In genomic region chr16:89697616-89698331, GRCh38 we compare ENCODE assay signal across 28 cellular contexts. TPM values are rescaled to one million over a fixed set of nuclear protein-coding genes. Genes with fewer than 3 reads are reported as not detected.
DNase-seq lines count a peak whose midpoint lies in the region; ATAC-seq, FAIRE-seq and TF ChIP-seq lines count a peak whose summit lies in the region.
"Had no signal": no experiment of that assay in that cellular context is flagged by ENCODE, and none has a peak within 500 bp of the region (broad histone marks: within the 10 kb centered on the region; RNA-seq: fewer than 3 reads in every experiment).

No MANE protein-coding gene starts in this region.

- peak overlapping the region; percentile 43 for H3K23ac ChIP-seq in neuronal stem cell (ENCODE audit: low read depth, low read length, poor library complexity)

- H2AFZ ChIP-seq in GM12878 (ENCODE audit: control insufficient read depth, low read depth, low read length) (no peak overlapping the region), neuronal stem cell (ENCODE audit: low read length) (no peak overlapping the region)
- H2AFZ ChIP-seq: GM23248 had no signal

- no peaks in the 10 kb centered on the region; the same call in 1 of the 2 replicates for H4K20me1 ChIP-seq in GM12878 (ENCODE audit: control insufficient read depth, insufficient read depth)

- WGBS in GM12878 (ENCODE audit: insufficient coverage, insufficient replicate concordance, low lambda C conversion rate, missing lambda C conversion rate), result 94% methylated on average over 26 of the region's 32 CpGs
- WGBS in neuronal stem cell (ENCODE audit: extremely low coverage in 2 of 2, insufficient read length in 2 of 2, insufficient replicate concordance in 1 of 2), 2 donors, result no CpG with 5 or more reads among the region's 32 CpGs
- WGBS in esophagus muscularis mucosa, result 80% methylated on average over 3 of the region's 32 CpGs

- FAIRE-seq in GM12878 (lab: Jason Lieb, UNC), result no peak
- FAIRE-seq: bronchial epithelial cell, frontal cortex, GM12891 had no signal

- peaks cover 12% of the 10 kb centered on the region for H3K36me3 Mint-ChIP-seq in WTC11

- H3K27ac Mint-ChIP-seq in WTC11, result no peak overlapping the region
- H3K27ac Mint-ChIP-seq: activated CD4-positive, alpha-beta T cell treated with anti-CD3 and anti-CD28 coated beads, Interleukin-2, amount 10 ng/mL, durations not matched to agents 7 days and 5 days; CD8-positive, alpha-beta T cell; progenitor cell of endocrine pancreas; stimulated activated naive CD8-positive, alpha-beta T cell treated with anti-CD3 and anti-CD28 coated beads, Interleukin-15, Interleukin-2, amounts not matched to agents 100 ng/mL and 50 ng/mL, for 24 hours had no signal

- CTCF ChIA-PET in GM12878 (lab: Yijun Ruan, JAX) (interaction anchor here (0.8 kb wide), 1 partner anchor 40 kb away, joined by 3 read pairs; no protein-coding TSS in a partner anchor), WTC11 (lab: Charles Lee) (interaction anchor here (1.0 to 2.5 kb wide), 2 partner anchors 8 to 97 kb away, joined by 3 to 9 read pairs; no protein-coding TSS in a partner anchor)

- no TSS peak for BruUV-seq in GM12878 (replicated peaks; lab: Mats Ljungman, UMichigan)

- no peak overlapping the region for H2BK5ac ChIP-seq in neuronal stem cell (ENCODE audit: low read length)

- H3K14ac ChIP-seq in neuronal stem cell (ENCODE audit: low read length), result no peak overlapping the region

- TF ChIP-seq CTCF in left ventricle myocardium inferior (IDR thresholded peaks at IDR 0.05; ENCODE audit: borderline replicate concordance) (no peak), GM12878 (IDR thresholded peaks at IDR 0.05 in 2 of 3, conservative IDR thresholded peaks at IDR 0.05 in 1 of 3; ENCODE audit: control insufficient read depth in 2 of 3, extremely low read depth in 1 of 3, insufficient read depth in 1 of 3, low read depth in 3 of 3, low read length in 3 of 3) (no peak), WTC11 (IDR thresholded peaks at IDR 0.05) (no peak), esophagus muscularis mucosa (IDR thresholded peaks at IDR 0.05) (no peak)

- TF ChIP-seq POLR2A in GM12878 (IDR thresholded peaks at IDR 0.05; ENCODE audit: low read depth, low read length), result no peak; the same call in 1 of the 2 replicates
- TF ChIP-seq POLR2A in esophagus muscularis mucosa (IDR thresholded peaks at IDR 0.05; ENCODE audit: low read depth), result no peak

- H3K27ac ChIP-seq in left ventricle myocardium inferior (replicated peaks) (no peak overlapping the region), GM12878 (ENCODE audit: control insufficient read depth, insufficient read depth) (no peak overlapping the region), neuronal stem cell (replicated peaks; ENCODE audit: low read length) (no peak overlapping the region), esophagus muscularis mucosa (replicated peaks in 1 of 4) (no peak overlapping the region)
- H3K27ac ChIP-seq: adrenal gland, GM23248, skin epidermis, tibial nerve had no signal

- peak overlapping the region; percentile 28 for H3K18ac ChIP-seq in neuronal stem cell (ENCODE audit: low read length)

- no peak for ATAC-seq in GM12878
- ATAC-seq in WTC11, result no peak
- ATAC-seq: CD8-positive, alpha-beta T cell; naive thymus-derived CD8-positive, alpha-beta T cell had no signal

- no peak overlapping the region for H4K91ac ChIP-seq in neuronal stem cell (ENCODE audit: low read depth, low read length, poor library complexity)

- H3K9me3 Mint-ChIP-seq in WTC11, result no peaks in the 10 kb centered on the region
- H3K9me3 Mint-ChIP-seq: activated CD4-positive, alpha-beta T cell treated with anti-CD3 and anti-CD28 coated beads, Interleukin-2, amount 10 ng/mL, durations not matched to agents 7 days and 5 days; CD8-positive, alpha-beta T cell; naive thymus-derived CD8-positive, alpha-beta T cell; stimulated activated naive CD8-positive, alpha-beta T cell treated with anti-CD3 and anti-CD28 coated beads, Interleukin-15, Interleukin-2, amounts not matched to agents 100 ng/mL and 50 ng/mL, for 24 hours had no signal

- H3K4me1 ChIP-seq in left ventricle myocardium inferior (peaks cover 31% of the 10 kb centered on the region), GM12878 (ENCODE audit: control insufficient read depth, insufficient read depth, low read length) (peaks cover 22% of the 10 kb centered on the region), neuronal stem cell (ENCODE audit: control insufficient read depth in 2 of 2, insufficient read depth in 1 of 2, low read depth in 1 of 2, low read length in 2 of 2) (peaks cover 11 to 15% of the 10 kb centered on the region in 2 donors), esophagus muscularis mucosa (peaks cover 15 to 32% (median 30%) of the 10 kb centered on the region in 4 donors)

- SMC1A ChIA-PET in GM12878 (lab: Charles Lee; ENCODE audit: uncharacterized antibody, unreplicated experiment), result no interaction called here

- H2BK120ac ChIP-seq in neuronal stem cell (ENCODE audit: low read depth, low read length), result no peak overlapping the region

- H3K4me1 Mint-ChIP-seq in WTC11, result peaks cover 12% of the 10 kb centered on the region

- H2BK12ac ChIP-seq in neuronal stem cell (ENCODE audit: low read length), result no peak overlapping the region

- H3K27me3 ChIP-seq in left ventricle myocardium inferior (ENCODE audit: low read depth), result no peaks in the 10 kb centered on the region
- no peaks in the 10 kb centered on the region for H3K27me3 ChIP-seq in GM12878 (replicated peaks in 1 of 2; ENCODE audit: control insufficient read depth in 2 of 2, insufficient read depth in 2 of 2, low read length in 1 of 2)
- H3K27me3 ChIP-seq in neuronal stem cell (ENCODE audit: control insufficient read depth in 3 of 3, insufficient read depth in 3 of 3, low read depth in 1 of 3, low read length in 3 of 3), result no peaks in the 10 kb centered on the region
- H3K27me3 ChIP-seq in esophagus muscularis mucosa, result no peaks in the 10 kb centered on the region
- H3K27me3 ChIP-seq: adrenal gland, tibial nerve had no signal

- POLR2A ChIA-PET in GM12878 (lab: Charles Lee), result interaction anchor here (0.6 to 1.4 kb wide), 2 partner anchors 9 to 182 kb away, joined by 3 read pairs; no protein-coding TSS in a partner anchor
- POLR2A ChIA-PET in WTC11 (lab: Charles Lee), result interaction anchor here (0.8 kb wide), 1 partner anchor 11 kb away, joined by 7 read pairs; the partner anchor contains the start of gene CDK10

- H3K9me3 ChIP-seq in left ventricle myocardium inferior (replicated peaks) (no peaks in the 10 kb centered on the region), GM12878 (replicated peaks; ENCODE audit: control insufficient read depth, insufficient read depth, low read length) (no peaks in the 10 kb centered on the region), neuronal stem cell (replicated peaks in 1 of 2; ENCODE audit: control insufficient read depth in 2 of 2, insufficient read depth in 1 of 2, low read depth in 1 of 2, low read length in 2 of 2) (no peaks in the 10 kb centered on the region), esophagus muscularis mucosa (no peaks in the 10 kb centered on the region)
- H3K9me3 ChIP-seq: adrenal gland, tibial nerve had no signal

- no peak overlapping the region for H2BK15ac ChIP-seq in neuronal stem cell (ENCODE audit: low read length)

- in situ Hi-C loops in GM12878 (cut with MboI), result no loop called here

- DNase-seq in cardiac septum (ENCODE audit: low spot score), result peak; percentile 57
- no peak for DNase-seq in left ventricle myocardium inferior
- peak in 2 of 3 experiments; percentile 73 to 84 for DNase-seq in NCI-H1417 (lab: John Stamatoyannopoulos, UW)
- no peak for DNase-seq in GM12878 (ENCODE audit: low read depth, low spot score)
- no peak for DNase-seq in neuronal stem cell (ENCODE audit: low spot score)
- DNase-seq in SIG-M5 (lab: John Stamatoyannopoulos, UW), result no peak
- no peak for DNase-seq in WTC11 (ENCODE audit: low spot score)
- no peak for DNase-seq in esophagus muscularis mucosa (ENCODE audit: extremely low spot score)
- DNase-seq: activated CD4-positive, alpha-beta T cell treated with anti-CD3 and anti-CD28 coated beads, Interleukin-2, amount 10 ng/mL, durations not matched to agents 7 days and 5 days; activated gamma-delta T cell; DMS79; GM23248; KG1; MV-4-11; NCI-H2029 treated with DMSO at 0.1 percent for 48 hours; NCI-H510A; stimulated activated CD4-positive, alpha-beta T cell treated with anti-CD3 and anti-CD28 coated beads, Interleukin-4, amount 100 ng/mL, for 1 hour; T-helper 1 cell had no signal

- no peak for TF ChIP-seq RAD21 in GM12878 (IDR thresholded peaks at IDR 0.05; ENCODE audit: insufficient read depth, low read depth, low read length)

- peaks cover 17% of the 10 kb centered on the region for H3K36me3 ChIP-seq in left ventricle myocardium inferior
- H3K36me3 ChIP-seq in GM12878 (ENCODE audit: control insufficient read depth in 2 of 2, insufficient read depth in 2 of 2, low read length in 1 of 2), result peaks cover 0 to 9% of the 10 kb centered on the region in 2 experiments; a peak in 3 of 4 replicates
- H3K36me3 ChIP-seq in neuronal stem cell (replicated peaks in 1 of 2; ENCODE audit: control insufficient read depth in 2 of 2, insufficient read depth in 2 of 2, low read length in 2 of 2), result peaks cover 27 to 61% of the 10 kb centered on the region in 2 donors
- H3K36me3 ChIP-seq in esophagus muscularis mucosa, result peaks cover 15 to 54% (median 50%) of the 10 kb centered on the region in 4 donors

- RAD21 ChIA-PET in GM12878 (lab: Charles Lee; ENCODE audit: unreplicated experiment), result no interaction called here

- H3K9ac ChIP-seq in GM12878 (ENCODE audit: control insufficient read depth, insufficient read depth, low read length), result no peak overlapping the region
- H3K9ac ChIP-seq in neuronal stem cell (ENCODE audit: low read depth, low read length, poor library complexity), result peak overlapping the region; percentile 60
- H3K9ac ChIP-seq: GM23248 had no signal

- H3K4me2 ChIP-seq in GM12878 (ENCODE audit: control insufficient read depth, insufficient read depth) (no peak overlapping the region), neuronal stem cell (ENCODE audit: insufficient read depth, low read length, poor library complexity, severe bottlenecking) (no peak overlapping the region)

- peaks cover 2% of the 10 kb centered on the region for H3K27me3 Mint-ChIP-seq in WTC11 (ENCODE audit: low read depth)
- H3K27me3 Mint-ChIP-seq: activated CD4-positive, alpha-beta T cell treated with anti-CD3 and anti-CD28 coated beads, Interleukin-2, amount 10 ng/mL, durations not matched to agents 7 days and 5 days; naive thymus-derived CD8-positive, alpha-beta T cell; progenitor cell of endocrine pancreas; stimulated activated naive CD8-positive, alpha-beta T cell treated with anti-CD3 and anti-CD28 coated beads, Interleukin-15, Interleukin-2, amounts not matched to agents 100 ng/mL and 50 ng/mL, for 24 hours had no signal

- no peak for TF ChIP-seq EP300 in GM12878 (IDR thresholded peaks at IDR 0.05; ENCODE audit: borderline replicate concordance in 1 of 2, control insufficient read depth in 1 of 2, low read depth in 2 of 2, low read length in 2 of 2)
- no peak for TF ChIP-seq EP300 in esophagus muscularis mucosa (IDR thresholded peaks at IDR 0.05)

- peaks cover 7% of the 10 kb centered on the region for H3K79me1 ChIP-seq in neuronal stem cell (ENCODE audit: low read depth, low read length)

- intact Hi-C loops in cardiac septum (cut with DNase I), result no loop called here
- intact Hi-C loops in left ventricle myocardium inferior (cut with micrococcal nuclease), result no loop called here
- intact Hi-C loops in GM12878 (cut with micrococcal nuclease; ENCODE audit: unreplicated experiment), result no loop called here
- intact Hi-C loops in esophagus muscularis mucosa (cut with DNase I), result no loop called here

- peak overlapping the region; percentile 43 for H2AK5ac ChIP-seq in neuronal stem cell (ENCODE audit: low read depth, low read length)

- no peak overlapping the region for H3K4me3 Mint-ChIP-seq in WTC11
- H3K4me3 Mint-ChIP-seq: activated CD4-positive, alpha-beta T cell treated with anti-CD3 and anti-CD28 coated beads, Interleukin-2, amount 10 ng/mL, durations not matched to agents 7 days and 5 days; CD8-positive, alpha-beta T cell; naive thymus-derived CD8-positive, alpha-beta T cell; stimulated activated naive CD8-positive, alpha-beta T cell treated with anti-CD3 and anti-CD28 coated beads, Interleukin-15, Interleukin-2, amounts not matched to agents 100 ng/mL and 50 ng/mL, for 24 hours had no signal

- no peak overlapping the region for H3K4ac ChIP-seq in neuronal stem cell (ENCODE audit: low read length)

- H3K79me2 ChIP-seq in GM12878 (ENCODE audit: control insufficient read depth, insufficient read depth, low read length), result no peaks in the 10 kb centered on the region

- H3K4me3 ChIP-seq in left ventricle myocardium inferior, result no peak overlapping the region
- H3K4me3 ChIP-seq in GM12878, result no peak overlapping the region
- H3K4me3 ChIP-seq in neuronal stem cell (ENCODE audit: low read length in 2 of 2), result no peak overlapping the region
- no peak overlapping the region for H3K4me3 ChIP-seq in esophagus muscularis mucosa
- H3K4me3 ChIP-seq: adrenal gland, GM23248, skin epidermis, tibial nerve had no signal

- no peak overlapping the region for H4K8ac ChIP-seq in neuronal stem cell (ENCODE audit: low read depth, low read length)

RNA-seq across cellular contexts. Expression of gene SPATA2L, which starts 3.7 kb away (rescaled TPM):
- total RNA-seq in cardiac septum (4.4 TPM), left ventricle myocardium inferior (2.1 TPM), GM12878 (2014; rRNA removed) (4.9 and 6.9 TPM in 2 replicates), GM12878 (2014; rRNA removed; fragmentation: Illumina TruSeq; extraction: Trizol) (0.78 and 1.0 TPM in 2 replicates), GM12878 (2021) (6.9 and 7.8 TPM in 2 replicates), WTC11 (2021) (12.1 to 15.7 TPM (median 14.1 TPM) in 3 replicates), esophagus muscularis mucosa (10 to 100 TPM; 10.8 to 32.0 (median 21.9) TPM)
- 13.1 and 19.3 TPM in 2 replicates for total RNA-seq in GM12878 (2013; cell fraction: nucleolus; rRNA removed)
- polyA plus RNA-seq in GM12878 (2011; ENCODE audit: low read depth), result 0.71 TPM
- polyA plus RNA-seq in GM12878 (2011; rRNA removed) (1.2 and 2.3 TPM in 2 replicates), GM12878 (2014; fragmentation: Illumina TruSeq; extraction: Trizol) (0.24 TPM in 1 of 2 replicates, not detected in the other), GM12878 (2014; fragmentation: Nextera tagmentation; extraction: Ambion mirVana) (under 1 TPM in 1 of 2 experiments, not detected in 1; 0.20 TPM), GM12878 (2014; rRNA removed) (4.7 and 6.0 TPM in 2 replicates), GM12878 (2016; fragmentation: Nextera tagmentation; extraction: Ambion mirVana) (1 to 10 TPM; 3.9 to 5.9 TPM)
- polyA plus RNA-seq in GM12878 (2011; cell fraction: cytosol; rRNA removed), result 4.6 and 6.8 TPM in 2 replicates
- polyA plus RNA-seq in GM12878 (2011; cell fraction: nucleus; rRNA removed), result 12.6 and 15.8 TPM in 2 replicates
- 5.0 and 6.2 TPM in 2 replicates for polyA plus RNA-seq in GM12878 (2012)
- 0.73 and 3.6 TPM in 2 replicates for polyA minus RNA-seq in GM12878 (2011; rRNA and poly(A)+ RNA removed)
- polyA minus RNA-seq in GM12878 (2011; cell fraction: cytosol; rRNA and poly(A)+ RNA removed), result 3.3 and 3.7 TPM in 2 replicates
- 4.5 and 8.3 TPM in 2 replicates for polyA minus RNA-seq in GM12878 (2011; cell fraction: nucleus; rRNA and poly(A)+ RNA removed)
- polyA plus RNA-seq in neuronal stem cell (2013, experiment 1 of 2), result 5.0 TPM
- 5.5 TPM for polyA plus RNA-seq in neuronal stem cell (2013, experiment 2 of 2)

RNA-seq across cellular contexts. Expression of gene CDK10, which starts 11.3 kb away (rescaled TPM):
- total RNA-seq in cardiac septum, result 32.9 TPM
- 26.7 TPM for total RNA-seq in left ventricle myocardium inferior
- total RNA-seq in GM12878 (2013; cell fraction: nucleolus; rRNA removed), result 80.3 and 89.1 TPM in 2 replicates
- 31.8 and 41.9 TPM in 2 replicates for total RNA-seq in GM12878 (2014; rRNA removed)
- 20.8 and 23.5 TPM in 2 replicates for total RNA-seq in GM12878 (2014; rRNA removed; fragmentation: Illumina TruSeq; extraction: Trizol)
- 45.3 and 58.7 TPM in 2 replicates for total RNA-seq in GM12878 (2021)
- polyA plus RNA-seq in GM12878 (2011; ENCODE audit: low read depth), result 15.0 TPM
- polyA plus RNA-seq in GM12878 (2011; rRNA removed), result 22.1 and 30.1 TPM in 2 replicates
- polyA plus RNA-seq in GM12878 (2011; cell fraction: cytosol; rRNA removed), result 29.8 and 38.2 TPM in 2 replicates
- 306 and 334 TPM in 2 replicates for polyA plus RNA-seq in GM12878 (2011; cell fraction: nucleus; rRNA removed)
- polyA plus RNA-seq in GM12878 (2012), result 38.8 and 67.0 TPM in 2 replicates
- 12.1 and 26.5 TPM in 2 replicates for polyA plus RNA-seq in GM12878 (2014; fragmentation: Illumina TruSeq; extraction: Trizol)
- 1 to 10 TPM; 1.5 to 2.5 TPM for polyA plus RNA-seq in GM12878 (2014; fragmentation: Nextera tagmentation; extraction: Ambion mirVana)
- polyA plus RNA-seq in GM12878 (2014; rRNA removed), result 56.8 and 58.6 TPM in 2 replicates
- polyA plus RNA-seq in GM12878 (2016; fragmentation: Nextera tagmentation; extraction: Ambion mirVana), result 10 to 100 TPM; 54.1 to 55.6 TPM
- polyA minus RNA-seq in GM12878 (2011; rRNA and poly(A)+ RNA removed), result 15.4 and 20.6 TPM in 2 replicates
- 6.1 and 9.0 TPM in 2 replicates for polyA minus RNA-seq in GM12878 (2011; cell fraction: cytosol; rRNA and poly(A)+ RNA removed)
- polyA minus RNA-seq in GM12878 (2011; cell fraction: nucleus; rRNA and poly(A)+ RNA removed), result 22.2 and 33.6 TPM in 2 replicates
- 59.5 TPM for polyA plus RNA-seq in neuronal stem cell (2013, experiment 1 of 2)
- polyA plus RNA-seq in neuronal stem cell (2013, experiment 2 of 2), result 57.9 TPM
- 79.8 to 102 TPM (median 81.6 TPM) in 3 replicates for total RNA-seq in WTC11 (2021)
- 10 to 100 TPM; 20.8 to 45.1 (median 25.7) TPM for total RNA-seq in esophagus muscularis mucosa

RNA-seq across cellular contexts. Expression of gene VPS9D1, which starts 22.9 kb away (rescaled TPM):
- total RNA-seq in cardiac septum (19.7 TPM), left ventricle myocardium inferior (12.6 TPM), GM12878 (2014; rRNA removed) (1.2 and 1.4 TPM in 2 replicates), GM12878 (2014; rRNA removed; fragmentation: Illumina TruSeq; extraction: Trizol) (0.64 and 1.0 TPM in 2 replicates), GM12878 (2021) (2.7 and 3.0 TPM in 2 replicates), WTC11 (2021) (3.8 to 5.6 TPM (median 4.2 TPM) in 3 replicates), esophagus muscularis mucosa (10 to 100 TPM in 1 of 4 donors, 1 to 10 TPM in 3; 4.6 to 10.2 (median 7.1) TPM)
- total RNA-seq in GM12878 (2013; cell fraction: nucleolus; rRNA removed), result 1.4 and 1.6 TPM in 2 replicates
- polyA plus RNA-seq in GM12878 (2011; ENCODE audit: low read depth), result 1.1 TPM
- polyA plus RNA-seq in GM12878 (2011; rRNA removed) (0.35 and 0.65 TPM in 2 replicates), GM12878 (2014; fragmentation: Illumina TruSeq; extraction: Trizol) (0.06 and 1.0 TPM in 2 replicates), GM12878 (2014; fragmentation: Nextera tagmentation; extraction: Ambion mirVana) (1 to 10 TPM in 1 of 2 experiments, under 1 TPM in 1; 0.85 to 1.1 TPM), GM12878 (2014; rRNA removed) (2.8 and 4.2 TPM in 2 replicates), GM12878 (2016; fragmentation: Nextera tagmentation; extraction: Ambion mirVana) (1 to 10 TPM; 1.0 to 1.5 TPM)
- 0.94 and 1.7 TPM in 2 replicates for polyA plus RNA-seq in GM12878 (2011; cell fraction: cytosol; rRNA removed)
- polyA plus RNA-seq in GM12878 (2011; cell fraction: nucleus; rRNA removed), result 6.4 and 8.4 TPM in 2 replicates
- polyA plus RNA-seq in GM12878 (2012), result 3.2 and 3.3 TPM in 2 replicates
- polyA minus RNA-seq in GM12878 (2011; rRNA and poly(A)+ RNA removed), result 0.51 and 0.82 TPM in 2 replicates
- 0.83 and 1.3 TPM in 2 replicates for polyA minus RNA-seq in GM12878 (2011; cell fraction: cytosol; rRNA and poly(A)+ RNA removed)
- 0.48 and 1.4 TPM in 2 replicates for polyA minus RNA-seq in GM12878 (2011; cell fraction: nucleus; rRNA and poly(A)+ RNA removed)
- 5.9 TPM for polyA plus RNA-seq in neuronal stem cell (2013, experiment 1 of 2)
- 6.0 TPM for polyA plus RNA-seq in neuronal stem cell (2013, experiment 2 of 2)

RNA-seq across cellular contexts. Expression of gene ZNF276, which starts 23.6 kb away (rescaled TPM):
- total RNA-seq in cardiac septum (17.5 TPM), left ventricle myocardium inferior (12.9 TPM), GM12878 (2014; rRNA removed) (14.2 and 15.5 TPM in 2 replicates), GM12878 (2014; rRNA removed; fragmentation: Illumina TruSeq; extraction: Trizol) (6.8 and 11.6 TPM in 2 replicates), GM12878 (2021) (18.5 and 22.3 TPM in 2 replicates), WTC11 (2021) (13.9 to 17.2 TPM (median 16.6 TPM) in 3 replicates), esophagus muscularis mucosa (10 to 100 TPM; 16.1 to 19.2 (median 17.2) TPM)
- total RNA-seq in GM12878 (2013; cell fraction: nucleolus; rRNA removed), result 46.3 and 58.8 TPM in 2 replicates
- 6.4 TPM for polyA plus RNA-seq in GM12878 (2011; ENCODE audit: low read depth)
- polyA plus RNA-seq in GM12878 (2011; rRNA removed) (6.0 and 9.4 TPM in 2 replicates), GM12878 (2014; fragmentation: Illumina TruSeq; extraction: Trizol) (5.9 and 10.3 TPM in 2 replicates), GM12878 (2014; fragmentation: Nextera tagmentation; extraction: Ambion mirVana) (under 1 TPM; 0.27 to 0.93 TPM), GM12878 (2014; rRNA removed) (22.7 and 27.1 TPM in 2 replicates), GM12878 (2016; fragmentation: Nextera tagmentation; extraction: Ambion mirVana) (1 to 10 TPM; 8.0 TPM)
- polyA plus RNA-seq in GM12878 (2011; cell fraction: cytosol; rRNA removed), result 10.4 and 17.5 TPM in 2 replicates
- polyA plus RNA-seq in GM12878 (2011; cell fraction: nucleus; rRNA removed), result 113 and 164 TPM in 2 replicates
- polyA plus RNA-seq in GM12878 (2012), result 17.1 and 19.2 TPM in 2 replicates
- polyA minus RNA-seq in GM12878 (2011; rRNA and poly(A)+ RNA removed), result 6.9 and 11.5 TPM in 2 replicates
- polyA minus RNA-seq in GM12878 (2011; cell fraction: cytosol; rRNA and poly(A)+ RNA removed), result 3.3 and 5.6 TPM in 2 replicates
- polyA minus RNA-seq in GM12878 (2011; cell fraction: nucleus; rRNA and poly(A)+ RNA removed), result 10.9 and 17.5 TPM in 2 replicates
- polyA plus RNA-seq in neuronal stem cell (2013, experiment 1 of 2), result 7.1 TPM
- polyA plus RNA-seq in neuronal stem cell (2013, experiment 2 of 2), result 7.7 TPM

RNA-seq across cellular contexts. Expression of gene SPATA33, which starts 40.1 kb away (rescaled TPM):
- 4.3 TPM for total RNA-seq in cardiac septum
- total RNA-seq in left ventricle myocardium inferior, result 3.6 TPM
- total RNA-seq in GM12878 (2013; cell fraction: nucleolus; rRNA removed), result 7.8 and 9.2 TPM in 2 replicates
- total RNA-seq in GM12878 (2014; rRNA removed), result 5.1 and 6.9 TPM in 2 replicates
- 5.6 and 7.1 TPM in 2 replicates for total RNA-seq in GM12878 (2014; rRNA removed; fragmentation: Illumina TruSeq; extraction: Trizol)
- total RNA-seq in GM12878 (2021), result 11.1 and 12.1 TPM in 2 replicates
- 1.7 TPM for polyA plus RNA-seq in GM12878 (2011; ENCODE audit: low read depth)
- 2.4 and 3.4 TPM in 2 replicates for polyA plus RNA-seq in GM12878 (2011; rRNA removed)
- polyA plus RNA-seq in GM12878 (2011; cell fraction: cytosol; rRNA removed), result 3.1 and 3.8 TPM in 2 replicates
- 7.6 and 9.4 TPM in 2 replicates for polyA plus RNA-seq in GM12878 (2011; cell fraction: nucleus; rRNA removed)
- 2.9 and 6.0 TPM in 2 replicates for polyA plus RNA-seq in GM12878 (2012)
- 4.9 and 8.3 TPM in 2 replicates for polyA plus RNA-seq in GM12878 (2014; fragmentation: Illumina TruSeq; extraction: Trizol)
- polyA plus RNA-seq in GM12878 (2014; fragmentation: Nextera tagmentation; extraction: Ambion mirVana), result 1 to 10 TPM; 1.1 to 2.9 TPM
- 8.1 and 10.9 TPM in 2 replicates for polyA plus RNA-seq in GM12878 (2014; rRNA removed)
- 10 to 100 TPM; 15.7 to 15.8 TPM for polyA plus RNA-seq in GM12878 (2016; fragmentation: Nextera tagmentation; extraction: Ambion mirVana)
- 2.6 and 3.4 TPM in 2 replicates for polyA minus RNA-seq in GM12878 (2011; rRNA and poly(A)+ RNA removed)
- 0.94 and 2.3 TPM in 2 replicates for polyA minus RNA-seq in GM12878 (2011; cell fraction: cytosol; rRNA and poly(A)+ RNA removed)
- 2.2 and 4.1 TPM in 2 replicates for polyA minus RNA-seq in GM12878 (2011; cell fraction: nucleus; rRNA and poly(A)+ RNA removed)
- 28.9 TPM for polyA plus RNA-seq in neuronal stem cell (2013, experiment 1 of 2)
- 29.1 TPM for polyA plus RNA-seq in neuronal stem cell (2013, experiment 2 of 2)
- total RNA-seq in WTC11 (2021), result 12.0 to 12.8 TPM (median 12.2 TPM) in 3 replicates
- 1 to 10 TPM; 2.2 to 4.9 (median 3.6) TPM for total RNA-seq in esophagus muscularis mucosa

Comparison
In these comparisons a context has a peak if more than half of its experiments do, and no peak if none do; other contexts are left out.
1. DNase-seq: peak in cardiac septum (single experiment) and NCI-H1417 (2 of 3); none in left ventricle myocardium inferior (single experiment), GM12878 (single experiment), neuronal stem cell (single experiment), SIG-M5 (single experiment), WTC11 (single experiment) and esophagus muscularis mucosa (single experiment).